Comparison of ENCODE assay signal across 1 cellular context in the genomic region with DNA sequence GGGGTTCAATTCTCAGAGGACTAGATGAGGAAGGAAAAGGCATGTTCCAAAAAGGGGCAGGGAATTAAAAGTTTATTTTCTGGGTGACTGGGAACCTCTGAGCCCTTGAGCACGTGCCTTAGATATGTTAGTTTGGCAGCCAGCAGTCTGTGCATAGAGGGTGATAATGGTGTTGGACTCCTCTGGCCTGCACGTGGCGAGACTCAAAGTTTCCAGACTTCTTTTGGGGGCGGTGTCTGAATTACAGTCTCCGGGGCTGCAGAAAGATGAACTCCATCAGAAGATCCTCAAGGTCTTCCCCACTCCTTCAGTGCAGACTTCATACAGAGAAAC.
TF ChIP-seq lines count a peak whose summit lies in the region.

No MANE protein-coding gene starts in this region.

TF ChIP-seq in HepG2, 621 proteins besides CTCF, POLR2A, EP300 and RAD21 (continues in another document):
- TF ChIP-seq, protein P1, sequence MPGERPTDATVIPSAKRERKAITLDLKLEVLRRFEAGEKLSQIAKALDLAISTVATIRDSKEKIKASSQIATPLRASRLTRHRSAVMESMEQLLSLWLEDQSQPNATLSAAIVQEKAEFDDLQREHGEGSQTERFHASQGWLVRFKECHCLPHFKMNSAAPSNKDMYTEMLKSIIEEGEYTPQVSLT (CRISPR knock-in tag; IDR thresholded peaks at IDR 0.05; ENCODE audit: borderline replicate concordance, low read depth): no peak
- TF ChIP-seq KDM6A (CRISPR knock-in tag; IDR thresholded peaks at IDR 0.05; ENCODE audit: low read depth) (no peak), ZNF441 (CRISPR knock-in tag; IDR thresholded peaks at IDR 0.05; ENCODE audit: borderline replicate concordance) (no peak), ZNF224 (CRISPR knock-in tag; IDR thresholded peaks at IDR 0.05) (no peak), MAF1 (CRISPR knock-in tag; IDR thresholded peaks at IDR 0.05; ENCODE audit: borderline replicate concordance) (no peak), EHMT2 (IDR thresholded peaks at IDR 0.05; ENCODE audit: borderline replicate concordance, low read depth, low read length) (no peak), MBD4 (IDR thresholded peaks at IDR 0.05; ENCODE audit: borderline replicate concordance, low read length) (0 out of 2 replicates have a peak, but pooled peaks have one; percentile 53), ZNF616 (CRISPR knock-in tag; IDR thresholded peaks at IDR 0.05; ENCODE audit: low read depth) (no peak), KDM5B (CRISPR knock-in tag; IDR thresholded peaks at IDR 0.05; ENCODE audit: borderline replicate concordance) (0 out of 2 replicates have a peak, but pooled peaks have one; percentile 59), DNMT3B (CRISPR knock-in tag; conservative IDR thresholded peaks at IDR 0.05) (no peak), PHF20 (CRISPR knock-in tag; IDR thresholded peaks at IDR 0.05) (no peak), ETV6 (CRISPR knock-in tag; conservative IDR thresholded peaks at IDR 0.05) (no peak), PHF21A (CRISPR knock-in tag; IDR thresholded peaks at IDR 0.05) (0 out of 2 replicates have a peak, but pooled peaks have one; percentile 11), NCOR1 (IDR thresholded peaks at IDR 0.05; ENCODE audit: borderline replicate concordance, low read length) (no peak), PTBP1 (IDR thresholded peaks at IDR 0.05; ENCODE audit: low read depth, low read length, poor library complexity, severe bottlenecking) (no peak), ZNF30 (CRISPR knock-in tag; IDR thresholded peaks at IDR 0.05) (no peak), ZNF780A (CRISPR knock-in tag; IDR thresholded peaks at IDR 0.05) (peak; percentile 70; the same call in 1 of the 2 replicates), ARHGAP35 (CRISPR knock-in tag; IDR thresholded peaks at IDR 0.05; ENCODE audit: borderline replicate concordance) (no peak), ZFP62 (CRISPR knock-in tag; IDR thresholded peaks at IDR 0.05) (no peak), BRCA1 (CRISPR knock-in tag; IDR thresholded peaks at IDR 0.05) (no peak), RBFOX2 (IDR thresholded peaks at IDR 0.05; ENCODE audit: low read depth, low read length) (peak; percentile 0; the same call in 1 of the 2 replicates), ZBTB20 (CRISPR knock-in tag; IDR thresholded peaks at IDR 0.05; ENCODE audit: borderline replicate concordance, low read depth) (no peak), TARDBP (CRISPR knock-in tag; IDR thresholded peaks at IDR 0.05) (no peak; the same call in 1 of the 2 replicates)
- TF ChIP-seq, protein P2, sequence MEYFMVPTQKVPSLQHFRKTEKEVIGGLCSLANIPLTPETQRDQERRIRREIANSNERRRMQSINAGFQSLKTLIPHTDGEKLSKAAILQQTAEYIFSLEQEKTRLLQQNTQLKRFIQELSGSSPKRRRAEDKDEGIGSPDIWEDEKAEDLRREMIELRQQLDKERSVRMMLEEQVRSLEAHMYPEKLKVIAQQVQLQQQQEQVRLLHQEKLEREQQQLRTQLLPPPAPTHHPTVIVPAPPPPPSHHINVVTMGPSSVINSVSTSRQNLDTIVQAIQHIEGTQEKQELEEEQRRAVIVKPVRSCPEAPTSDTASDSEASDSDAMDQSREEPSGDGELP (IDR thresholded peaks at IDR 0.05; ENCODE audit: borderline replicate concordance, low read depth): no peak
- TF ChIP-seq, protein P3, sequence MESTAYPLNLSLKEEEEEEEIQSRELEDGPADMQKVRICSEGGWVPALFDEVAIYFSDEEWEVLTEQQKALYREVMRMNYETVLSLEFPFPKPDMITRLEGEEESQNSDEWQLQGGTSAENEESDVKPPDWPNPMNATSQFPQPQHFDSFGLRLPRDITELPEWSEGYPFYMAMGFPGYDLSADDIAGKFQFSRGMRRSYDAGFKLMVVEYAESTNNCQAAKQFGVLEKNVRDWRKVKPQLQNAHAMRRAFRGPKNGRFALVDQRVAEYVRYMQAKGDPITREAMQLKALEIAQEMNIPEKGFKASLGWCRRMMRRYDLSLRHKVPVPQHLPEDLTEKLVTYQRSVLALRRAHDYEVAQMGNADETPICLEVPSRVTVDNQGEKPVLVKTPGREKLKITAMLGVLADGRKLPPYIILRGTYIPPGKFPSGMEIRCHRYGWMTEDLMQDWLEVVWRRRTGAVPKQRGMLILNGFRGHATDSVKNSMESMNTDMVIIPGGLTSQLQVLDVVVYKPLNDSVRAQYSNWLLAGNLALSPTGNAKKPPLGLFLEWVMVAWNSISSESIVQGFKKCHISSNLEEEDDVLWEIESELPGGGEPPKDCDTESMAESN (CRISPR knock-in tag; conservative IDR thresholded peaks at IDR 0.05): 0 out of 2 replicates have a peak, but pooled peaks have one; percentile 10
- TF ChIP-seq, protein P4, sequence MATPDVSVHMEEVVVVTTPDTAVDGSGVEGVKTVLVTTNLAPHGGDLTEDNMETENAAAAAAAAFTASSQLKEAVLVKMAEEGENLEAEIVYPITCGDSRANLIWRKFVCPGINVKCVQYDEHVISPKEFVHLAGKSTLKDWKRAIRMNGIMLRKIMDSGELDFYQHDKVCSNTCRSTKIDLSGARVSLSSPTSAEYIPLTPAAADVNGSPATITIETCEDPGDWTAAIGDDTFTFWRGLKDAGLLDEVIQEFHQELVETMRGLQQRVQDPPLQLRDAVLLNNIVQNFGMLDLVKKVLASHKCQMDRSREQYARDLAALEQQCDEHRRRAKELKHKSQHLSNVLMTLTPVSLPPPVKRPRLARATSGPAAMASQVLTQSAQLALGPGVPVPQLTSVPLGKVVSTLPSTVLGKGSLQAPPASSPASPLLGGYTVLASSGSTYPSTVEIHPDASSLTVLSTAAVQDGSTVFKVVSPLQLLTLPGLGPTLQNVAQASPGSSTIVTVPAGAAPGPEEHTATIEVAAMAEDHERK (CRISPR knock-in tag; IDR thresholded peaks at IDR 0.05; ENCODE audit: low read depth): no peak
- TF ChIP-seq, protein P5, sequence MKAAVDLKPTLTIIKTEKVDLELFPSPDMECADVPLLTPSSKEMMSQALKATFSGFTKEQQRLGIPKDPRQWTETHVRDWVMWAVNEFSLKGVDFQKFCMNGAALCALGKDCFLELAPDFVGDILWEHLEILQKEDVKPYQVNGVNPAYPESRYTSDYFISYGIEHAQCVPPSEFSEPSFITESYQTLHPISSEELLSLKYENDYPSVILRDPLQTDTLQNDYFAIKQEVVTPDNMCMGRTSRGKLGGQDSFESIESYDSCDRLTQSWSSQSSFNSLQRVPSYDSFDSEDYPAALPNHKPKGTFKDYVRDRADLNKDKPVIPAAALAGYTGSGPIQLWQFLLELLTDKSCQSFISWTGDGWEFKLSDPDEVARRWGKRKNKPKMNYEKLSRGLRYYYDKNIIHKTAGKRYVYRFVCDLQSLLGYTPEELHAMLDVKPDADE (CRISPR knock-in tag; IDR thresholded peaks at IDR 0.05): no peak
- TF ChIP-seq, protein P6, sequence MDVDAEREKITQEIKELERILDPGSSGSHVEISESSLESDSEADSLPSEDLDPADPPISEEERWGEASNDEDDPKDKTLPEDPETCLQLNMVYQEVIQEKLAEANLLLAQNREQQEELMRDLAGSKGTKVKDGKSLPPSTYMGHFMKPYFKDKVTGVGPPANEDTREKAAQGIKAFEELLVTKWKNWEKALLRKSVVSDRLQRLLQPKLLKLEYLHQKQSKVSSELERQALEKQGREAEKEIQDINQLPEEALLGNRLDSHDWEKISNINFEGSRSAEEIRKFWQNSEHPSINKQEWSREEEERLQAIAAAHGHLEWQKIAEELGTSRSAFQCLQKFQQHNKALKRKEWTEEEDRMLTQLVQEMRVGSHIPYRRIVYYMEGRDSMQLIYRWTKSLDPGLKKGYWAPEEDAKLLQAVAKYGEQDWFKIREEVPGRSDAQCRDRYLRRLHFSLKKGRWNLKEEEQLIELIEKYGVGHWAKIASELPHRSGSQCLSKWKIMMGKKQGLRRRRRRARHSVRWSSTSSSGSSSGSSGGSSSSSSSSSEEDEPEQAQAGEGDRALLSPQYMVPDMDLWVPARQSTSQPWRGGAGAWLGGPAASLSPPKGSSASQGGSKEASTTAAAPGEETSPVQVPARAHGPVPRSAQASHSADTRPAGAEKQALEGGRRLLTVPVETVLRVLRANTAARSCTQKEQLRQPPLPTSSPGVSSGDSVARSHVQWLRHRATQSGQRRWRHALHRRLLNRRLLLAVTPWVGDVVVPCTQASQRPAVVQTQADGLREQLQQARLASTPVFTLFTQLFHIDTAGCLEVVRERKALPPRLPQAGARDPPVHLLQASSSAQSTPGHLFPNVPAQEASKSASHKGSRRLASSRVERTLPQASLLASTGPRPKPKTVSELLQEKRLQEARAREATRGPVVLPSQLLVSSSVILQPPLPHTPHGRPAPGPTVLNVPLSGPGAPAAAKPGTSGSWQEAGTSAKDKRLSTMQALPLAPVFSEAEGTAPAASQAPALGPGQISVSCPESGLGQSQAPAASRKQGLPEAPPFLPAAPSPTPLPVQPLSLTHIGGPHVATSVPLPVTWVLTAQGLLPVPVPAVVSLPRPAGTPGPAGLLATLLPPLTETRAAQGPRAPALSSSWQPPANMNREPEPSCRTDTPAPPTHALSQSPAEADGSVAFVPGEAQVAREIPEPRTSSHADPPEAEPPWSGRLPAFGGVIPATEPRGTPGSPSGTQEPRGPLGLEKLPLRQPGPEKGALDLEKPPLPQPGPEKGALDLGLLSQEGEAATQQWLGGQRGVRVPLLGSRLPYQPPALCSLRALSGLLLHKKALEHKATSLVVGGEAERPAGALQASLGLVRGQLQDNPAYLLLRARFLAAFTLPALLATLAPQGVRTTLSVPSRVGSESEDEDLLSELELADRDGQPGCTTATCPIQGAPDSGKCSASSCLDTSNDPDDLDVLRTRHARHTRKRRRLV (CRISPR knock-in tag; IDR thresholded peaks at IDR 0.05): 0 out of 2 replicates have a peak, but pooled peaks have one; percentile 51
- TF ChIP-seq, protein P7, sequence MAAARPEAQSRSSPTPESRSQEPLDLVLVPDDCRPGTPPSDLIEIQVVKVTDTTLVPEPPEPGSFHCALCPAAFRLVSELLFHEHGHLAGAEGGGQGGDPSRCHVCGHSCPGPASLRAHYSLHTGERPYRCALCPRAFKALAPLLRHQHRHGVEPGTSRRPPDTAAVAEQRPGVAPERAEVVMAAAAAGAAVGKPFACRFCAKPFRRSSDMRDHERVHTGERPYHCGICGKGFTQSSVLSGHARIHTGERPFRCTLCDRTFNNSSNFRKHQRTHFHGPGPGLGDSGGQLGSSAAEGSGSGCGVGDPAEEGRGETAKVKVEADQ (CRISPR knock-in tag; IDR thresholded peaks at IDR 0.05; ENCODE audit: borderline replicate concordance): no peak
- TF ChIP-seq, protein P8, sequence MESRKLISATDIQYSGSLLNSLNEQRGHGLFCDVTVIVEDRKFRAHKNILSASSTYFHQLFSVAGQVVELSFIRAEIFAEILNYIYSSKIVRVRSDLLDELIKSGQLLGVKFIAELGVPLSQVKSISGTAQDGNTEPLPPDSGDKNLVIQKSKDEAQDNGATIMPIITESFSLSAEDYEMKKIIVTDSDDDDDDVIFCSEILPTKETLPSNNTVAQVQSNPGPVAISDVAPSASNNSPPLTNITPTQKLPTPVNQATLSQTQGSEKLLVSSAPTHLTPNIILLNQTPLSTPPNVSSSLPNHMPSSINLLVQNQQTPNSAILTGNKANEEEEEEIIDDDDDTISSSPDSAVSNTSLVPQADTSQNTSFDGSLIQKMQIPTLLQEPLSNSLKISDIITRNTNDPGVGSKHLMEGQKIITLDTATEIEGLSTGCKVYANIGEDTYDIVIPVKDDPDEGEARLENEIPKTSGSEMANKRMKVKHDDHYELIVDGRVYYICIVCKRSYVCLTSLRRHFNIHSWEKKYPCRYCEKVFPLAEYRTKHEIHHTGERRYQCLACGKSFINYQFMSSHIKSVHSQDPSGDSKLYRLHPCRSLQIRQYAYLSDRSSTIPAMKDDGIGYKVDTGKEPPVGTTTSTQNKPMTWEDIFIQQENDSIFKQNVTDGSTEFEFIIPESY (CRISPR knock-in tag; IDR thresholded peaks at IDR 0.05): no peak
- TF ChIP-seq, protein P9, sequence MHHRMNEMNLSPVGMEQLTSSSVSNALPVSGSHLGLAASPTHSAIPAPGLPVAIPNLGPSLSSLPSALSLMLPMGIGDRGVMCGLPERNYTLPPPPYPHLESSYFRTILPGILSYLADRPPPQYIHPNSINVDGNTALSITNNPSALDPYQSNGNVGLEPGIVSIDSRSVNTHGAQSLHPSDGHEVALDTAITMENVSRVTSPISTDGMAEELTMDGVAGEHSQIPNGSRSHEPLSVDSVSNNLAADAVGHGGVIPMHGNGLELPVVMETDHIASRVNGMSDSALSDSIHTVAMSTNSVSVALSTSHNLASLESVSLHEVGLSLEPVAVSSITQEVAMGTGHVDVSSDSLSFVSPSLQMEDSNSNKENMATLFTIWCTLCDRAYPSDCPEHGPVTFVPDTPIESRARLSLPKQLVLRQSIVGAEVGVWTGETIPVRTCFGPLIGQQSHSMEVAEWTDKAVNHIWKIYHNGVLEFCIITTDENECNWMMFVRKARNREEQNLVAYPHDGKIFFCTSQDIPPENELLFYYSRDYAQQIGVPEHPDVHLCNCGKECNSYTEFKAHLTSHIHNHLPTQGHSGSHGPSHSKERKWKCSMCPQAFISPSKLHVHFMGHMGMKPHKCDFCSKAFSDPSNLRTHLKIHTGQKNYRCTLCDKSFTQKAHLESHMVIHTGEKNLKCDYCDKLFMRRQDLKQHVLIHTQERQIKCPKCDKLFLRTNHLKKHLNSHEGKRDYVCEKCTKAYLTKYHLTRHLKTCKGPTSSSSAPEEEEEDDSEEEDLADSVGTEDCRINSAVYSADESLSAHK (CRISPR knock-in tag; IDR thresholded peaks at IDR 0.05; ENCODE audit: borderline replicate concordance): no peak
- TF ChIP-seq, protein P10, sequence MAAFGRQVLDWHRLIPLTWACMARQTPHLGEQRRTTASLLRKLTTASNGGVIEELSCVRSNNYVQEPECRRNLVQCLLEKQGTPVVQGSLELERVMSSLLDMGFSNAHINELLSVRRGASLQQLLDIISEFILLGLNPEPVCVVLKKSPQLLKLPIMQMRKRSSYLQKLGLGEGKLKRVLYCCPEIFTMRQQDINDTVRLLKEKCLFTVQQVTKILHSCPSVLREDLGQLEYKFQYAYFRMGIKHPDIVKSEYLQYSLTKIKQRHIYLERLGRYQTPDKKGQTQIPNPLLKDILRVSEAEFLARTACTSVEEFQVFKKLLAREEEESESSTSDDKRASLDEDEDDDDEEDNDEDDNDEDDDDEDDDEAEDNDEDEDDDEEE (CRISPR knock-in tag; IDR thresholded peaks at IDR 0.05): peak; percentile 8; the same call in 1 of the 2 replicates
- TF ChIP-seq, protein P11, sequence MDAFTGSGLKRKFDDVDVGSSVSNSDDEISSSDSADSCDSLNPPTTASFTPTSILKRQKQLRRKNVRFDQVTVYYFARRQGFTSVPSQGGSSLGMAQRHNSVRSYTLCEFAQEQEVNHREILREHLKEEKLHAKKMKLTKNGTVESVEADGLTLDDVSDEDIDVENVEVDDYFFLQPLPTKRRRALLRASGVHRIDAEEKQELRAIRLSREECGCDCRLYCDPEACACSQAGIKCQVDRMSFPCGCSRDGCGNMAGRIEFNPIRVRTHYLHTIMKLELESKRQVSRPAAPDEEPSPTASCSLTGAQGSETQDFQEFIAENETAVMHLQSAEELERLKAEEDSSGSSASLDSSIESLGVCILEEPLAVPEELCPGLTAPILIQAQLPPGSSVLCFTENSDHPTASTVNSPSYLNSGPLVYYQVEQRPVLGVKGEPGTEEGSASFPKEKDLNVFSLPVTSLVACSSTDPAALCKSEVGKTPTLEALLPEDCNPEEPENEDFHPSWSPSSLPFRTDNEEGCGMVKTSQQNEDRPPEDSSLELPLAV (CRISPR knock-in tag; conservative IDR thresholded peaks at IDR 0.05; ENCODE audit: low read depth): no peak
- TF ChIP-seq, protein P12, sequence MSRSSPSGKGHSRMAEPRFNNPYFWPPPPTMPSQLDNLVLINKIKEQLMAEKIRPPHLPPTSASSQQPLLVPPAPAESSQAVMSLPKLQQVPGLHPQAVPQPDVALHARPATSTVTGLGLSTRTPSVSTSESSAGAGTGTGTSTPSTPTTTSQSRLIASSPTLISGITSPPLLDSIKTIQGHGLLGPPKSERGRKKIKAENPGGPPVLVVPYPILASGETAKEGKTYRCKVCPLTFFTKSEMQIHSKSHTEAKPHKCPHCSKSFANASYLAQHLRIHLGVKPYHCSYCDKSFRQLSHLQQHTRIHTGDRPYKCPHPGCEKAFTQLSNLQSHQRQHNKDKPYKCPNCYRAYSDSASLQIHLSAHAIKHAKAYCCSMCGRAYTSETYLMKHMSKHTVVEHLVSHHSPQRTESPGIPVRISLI (CRISPR knock-in tag; IDR thresholded peaks at IDR 0.05; ENCODE audit: borderline replicate concordance): no peak
